ENCODE assay signal across 16 cellular contexts in the genomic region with DNA sequence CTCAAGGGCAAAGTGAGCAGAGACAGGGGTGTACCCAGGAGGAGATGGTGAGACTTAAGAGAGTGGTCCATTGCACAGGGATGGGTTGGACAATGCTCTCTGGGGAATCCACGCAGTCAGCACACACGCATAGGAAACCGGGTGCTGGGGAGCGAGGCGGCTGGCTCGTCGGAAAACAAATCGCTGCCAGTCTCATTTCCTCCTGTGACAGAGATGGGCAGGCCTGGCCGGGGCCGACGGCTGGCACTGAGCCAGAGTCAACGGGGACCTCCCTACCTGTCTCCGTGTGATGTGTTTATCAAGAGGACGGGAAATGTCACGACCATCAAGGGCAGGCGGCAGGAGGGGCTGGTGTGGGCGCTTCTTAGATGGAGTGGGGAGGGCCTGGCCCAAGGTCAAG. TPM values are rescaled to one million over a fixed set of nuclear protein-coding genes. Genes with fewer than 3 reads are reported as not detected.
DNase-seq lines count a peak whose midpoint lies in the region; ATAC-seq and TF ChIP-seq lines count a peak whose summit lies in the region.
"Had no signal": no experiment of that assay in that cellular context is flagged by ENCODE, and none has a peak within 500 bp of the region (broad histone marks: within the 10 kb centered on the region; RNA-seq: fewer than 3 reads in every experiment).

No MANE protein-coding gene starts in this region.

- H3K27me3 Mint-ChIP-seq in endothelial cell (ENCODE audit: unreplicated experiment) = peaks cover 2% of the 10 kb centered on the region

- peak overlapping the region; percentile 1 for H3K27ac ChIP-seq in cardiac muscle cell
- H3K27ac ChIP-seq: WERI-Rb-1 had no signal

- H3K27ac Mint-ChIP-seq in endothelial cell (ENCODE audit: unreplicated experiment) = no peak overlapping the region
- H3K27ac Mint-ChIP-seq: stimulated activated naive CD8-positive, alpha-beta T cell treated with anti-CD3 and anti-CD28 coated beads, Interleukin-15, Interleukin-2, amounts not matched to agents 100 ng/mL and 50 ng/mL, for 24 hours had no signal

- no peak for ATAC-seq in left ventricle myocardium superior
- ATAC-seq in HG02642 (IDR thresholded peaks at IDR 0.05; ENCODE audit: poor library complexity, unreplicated experiment) = no peak
- no peak for ATAC-seq in HG02759 (IDR thresholded peaks at IDR 0.05; ENCODE audit: unreplicated experiment)
- no peak for ATAC-seq in HG02870 (IDR thresholded peaks at IDR 0.05; ENCODE audit: unreplicated experiment)

- intact Hi-C loops in left ventricle myocardium superior (cut with micrococcal nuclease) = no loop called here

- no peaks in the 10 kb centered on the region for H3K36me3 Mint-ChIP-seq in endothelial cell (ENCODE audit: low read depth, unreplicated experiment)

- no peak overlapping the region for H3K4me3 Mint-ChIP-seq in endothelial cell (ENCODE audit: unreplicated experiment)
- H3K4me3 Mint-ChIP-seq: H9; stimulated activated naive CD8-positive, alpha-beta T cell treated with anti-CD3 and anti-CD28 coated beads, Interleukin-15, Interleukin-2, amounts not matched to agents 100 ng/mL and 50 ng/mL, for 24 hours had no signal

- H3K9me3 ChIP-seq in cardiac muscle cell (ENCODE audit: low read depth) = no peaks in the 10 kb centered on the region

- no peaks in the 10 kb centered on the region for H3K36me3 ChIP-seq in cardiac muscle cell

- H3K4me3 ChIP-seq in cardiac muscle cell = no peak overlapping the region

- TF ChIP-seq CTCF in cardiac muscle cell (IDR thresholded peaks at IDR 0.05; ENCODE audit: low read depth, low read length) (no peak), endothelial cell (IDR thresholded peaks at IDR 0.05; ENCODE audit: unreplicated experiment) (no peak)

- H3K27me3 ChIP-seq in cardiac muscle cell = no peaks in the 10 kb centered on the region

- H3K9me3 Mint-ChIP-seq in endothelial cell (ENCODE audit: unreplicated experiment) = no peaks in the 10 kb centered on the region
- H3K9me3 Mint-ChIP-seq: H9; stimulated activated naive CD8-positive, alpha-beta T cell treated with anti-CD3 and anti-CD28 coated beads, Interleukin-15, Interleukin-2, amounts not matched to agents 100 ng/mL and 50 ng/mL, for 24 hours had no signal

- no peaks in the 10 kb centered on the region for H3K4me1 ChIP-seq in cardiac muscle cell (ENCODE audit: low read depth)

- no peaks in the 10 kb centered on the region for H3K4me1 Mint-ChIP-seq in endothelial cell (ENCODE audit: unreplicated experiment)

- DNase-seq in cardiac muscle cell (ENCODE audit: low read depth in 1 of 2, low spot score in 1 of 2) (peak in 1 of 2 donors; percentile 62), left ventricle myocardium superior (no peak), NCI-H2227 treated with DMSO at 0.1 percent for 48 hours (lab: John Stamatoyannopoulos, UW) (peak; percentile 34), cerebellum (ENCODE audit: low spot score) (peak; percentile 51), endothelial cell (ENCODE audit: low spot score) (no peak)
- DNase-seq: activated naive CD4-positive, alpha-beta T cell treated with Interleukin-2 at 50 U/mL for 16 hours; DMS 273 treated with DMSO at 0.1 percent for 48 hours; effector memory CD4-positive, alpha-beta T cell; H9; mesendoderm; NCI-H446; WERI-Rb-1 had no signal

RNA-seq across cellular contexts. Expression of a gene that starts 27.3 kb away (rescaled TPM):
- total RNA-seq in cardiac muscle cell (247 and 351 TPM in 2 replicates), left ventricle myocardium superior (39.3 TPM), cerebellum (207 TPM), endothelial cell (ENCODE audit: unreplicated experiment) (93.7 TPM)
- polyA plus RNA-seq in cardiac muscle cell = 46.0 and 68.7 TPM in 2 replicates

Comparison
In these comparisons a context has a peak if more than half of its experiments do, and no peak if none do; other contexts are left out.
1. DNase-seq: peak in NCI-H2227 treated with DMSO at 0.1 percent for 48 hours (single experiment) and cerebellum (single experiment); none in left ventricle myocardium superior (single experiment) and endothelial cell (single experiment).